Comparison of ENCODE assay signal across 8 cellular contexts in the genomic region with DNA sequence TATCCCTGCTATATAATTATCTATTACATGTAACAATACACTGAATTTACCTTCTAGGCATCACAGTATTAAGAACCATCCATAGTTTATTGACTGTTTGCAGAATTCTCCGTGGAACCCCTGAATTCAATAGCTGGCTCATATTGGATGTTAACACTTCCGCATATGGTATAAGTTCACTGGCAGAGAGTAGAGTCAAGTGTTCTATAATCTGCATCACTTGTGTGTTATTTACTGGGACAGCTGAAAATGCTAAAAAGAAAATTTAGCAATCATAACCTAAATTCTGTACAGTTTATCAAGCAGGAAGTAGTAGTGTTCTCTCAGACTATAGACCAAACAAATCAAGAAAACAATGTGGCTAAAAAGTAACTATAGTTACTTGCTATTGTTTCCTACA.
"Had no signal": no experiment of that assay in that cellular context is flagged by ENCODE, and none has a peak within 500 bp of the region (broad histone marks: within the 10 kb centered on the region; RNA-seq: fewer than 3 reads in every experiment).

No MANE protein-coding gene starts in this region.

- FAIRE-seq: G401.6, GM12878, GM12891, GM12892, GM18507, GM19239 had no signal

- DNase-seq: GDM1, GF-D8 had no signal

- ATAC-seq: GM12878 had no signal

- H3K4me3 ChIP-seq: GM12878 had no signal
